ENCODE assay signal across 26 cellular contexts in the genomic region with DNA sequence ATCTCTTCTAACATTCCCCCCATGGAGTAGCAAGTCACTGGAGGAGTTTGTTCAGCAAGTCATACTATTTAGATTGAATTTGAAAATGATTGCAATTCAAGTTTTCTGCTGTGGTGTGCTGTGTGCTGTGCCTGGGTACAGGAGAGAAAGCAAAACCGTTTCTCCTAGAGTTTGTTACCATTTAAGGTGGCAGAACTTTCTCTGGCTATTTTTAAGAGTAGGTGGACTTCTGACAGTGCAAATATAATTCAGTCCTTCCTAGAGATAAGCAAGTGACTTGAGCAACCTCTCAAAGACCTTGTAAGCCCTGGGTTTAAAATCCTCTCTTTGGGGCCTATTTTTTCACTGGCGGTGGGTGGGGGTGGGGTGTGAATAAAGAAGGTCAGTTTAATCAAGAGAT. TPM values are rescaled to one million over a fixed set of nuclear protein-coding genes. Genes with fewer than 3 reads are reported as not detected.
A peak's percentile ranks its signal among the peaks of the same experiment; 100 is the strongest.
DNase-seq lines count a peak whose midpoint lies in the region; ATAC-seq and TF ChIP-seq lines count a peak whose summit lies in the region.
"Had no signal": no experiment of that assay in that cellular context is flagged by ENCODE, and none has a peak within 500 bp of the region (broad histone marks: within the 10 kb centered on the region; RNA-seq: fewer than 3 reads in every experiment).

No MANE protein-coding gene starts in this region.

- H3K9me3 ChIP-seq in Karpas-422 (ENCODE audit: low read length) (no peaks in the 10 kb centered on the region), sigmoid colon (no peaks in the 10 kb centered on the region)
- H3K9me3 ChIP-seq: BLaER1, body of pancreas, gastrocnemius medialis, upper lobe of right lung had no signal

- peaks cover 17% of the 10 kb centered on the region for H3K4me1 ChIP-seq in Karpas-422 (ENCODE audit: low read length)
- H3K4me1 ChIP-seq in sigmoid colon = peaks cover 0 to 69% (median 59%) of the 10 kb centered on the region in 4 donors
- H3K4me1 ChIP-seq: parathyroid adenoma had no signal

- peak overlapping the region; percentile 42; the same call in 1 of the 2 replicates for H2AFZ ChIP-seq in Karpas-422 (ENCODE audit: low read length)
- H2AFZ ChIP-seq: parathyroid adenoma had no signal

- H3K9me3 Mint-ChIP-seq in dendritic cell treated with granulocyte-macrophage colony-stimulating factor and Interleukin-4, amounts not matched to agents 40 ng/mL and 50 ng/mL, for 4 days = no peaks in the 10 kb centered on the region
- H3K9me3 Mint-ChIP-seq in natural killer cell = no peaks in the 10 kb centered on the region

- no peak for ATAC-seq in natural killer cell
- ATAC-seq: body of pancreas, gastrocnemius medialis, sciatic nerve, upper lobe of right lung had no signal

- no peaks in the 10 kb centered on the region for H3K36me3 Mint-ChIP-seq in dendritic cell treated with granulocyte-macrophage colony-stimulating factor and Interleukin-4, amounts not matched to agents 40 ng/mL and 50 ng/mL, for 4 days (ENCODE audit: low read depth)
- H3K36me3 Mint-ChIP-seq in natural killer cell = no peaks in the 10 kb centered on the region

- H3K9me2 ChIP-seq in Karpas-422 (replicated peaks; ENCODE audit: insufficient read depth, low read length) = no peaks in the 10 kb centered on the region

- H3K4me3 ChIP-seq in HL-60 (replicated peaks; ENCODE audit: insufficient read depth, low read length) (no peak overlapping the region), Karpas-422 (ENCODE audit: low read length) (no peak overlapping the region), sigmoid colon (peak overlapping the region in 3 of 4 donors; percentile 1 to 22 (median 6))
- H3K4me3 ChIP-seq: BLaER1, body of pancreas, gastrocnemius medialis, upper lobe of right lung had no signal

- no peaks in the 10 kb centered on the region for H4K20me1 ChIP-seq in Karpas-422 (ENCODE audit: insufficient read depth, low read depth, low read length)
- H4K20me1 ChIP-seq: BLaER1 had no signal

- H3K27ac ChIP-seq in HL-60 (replicated peaks) (peak overlapping the region; percentile 50), Karpas-422 (ENCODE audit: low read length) (no peak overlapping the region), sigmoid colon (peak overlapping the region; percentile 73 to 85 (median 77))
- H3K27ac ChIP-seq: BLaER1, body of pancreas, gastrocnemius medialis, KMS-11, parathyroid adenoma, upper lobe of right lung had no signal

- H3K4me2 ChIP-seq in Karpas-422 (ENCODE audit: low read depth, low read length, poor library complexity, severe bottlenecking) = no peak overlapping the region
- H3K4me2 ChIP-seq: BLaER1, KMS-11 had no signal

- DNase-seq in HL-60 (ENCODE audit: low read depth in 1 of 2, low spot score in 1 of 2) = no peak
- DNase-seq in Karpas-422 = peak; percentile 38
- no peak for DNase-seq in sigmoid colon
- no peak for DNase-seq in natural killer cell
- no peak for DNase-seq in head of caudate nucleus
- DNase-seq in SKM-1 (lab: John Stamatoyannopoulos, UW; ENCODE audit: unreplicated experiment) = no peak
- no peak for DNase-seq in NOMO-1 treated with dmso at 0.1 percent for 144 hours (lab: John Stamatoyannopoulos, UW; ENCODE audit: unreplicated experiment)
- DNase-seq: activated CD4-positive, alpha-beta T cell treated with anti-CD3 and anti-CD28 coated beads, Interleukin-2, amount 50 U/mL, for 1 hour; activated CD4-positive, CD25-positive, alpha-beta regulatory T cell; activated naive CD4-positive, alpha-beta T cell treated with Interleukin-2 at 50 U/mL for 16 hours; activated T-cell treated with anti-CD3 and anti-CD28 coated beads, Interleukin-2, amount 50 U/mL, for 48 hours; body of pancreas; cerebellar nuclear complex; DMS153; gastrocnemius medialis; mesenchymal stem cell; RPMI8226; stimulated activated CD4-positive, alpha-beta T cell treated with anti-CD3 and anti-CD28 coated beads, Interleukin-4, amount 100 ng/mL, for 1 hour; upper lobe of right lung had no signal

- intact Hi-C loops in dendritic cell treated with granulocyte-macrophage colony-stimulating factor and Interleukin-4, amounts not matched to agents 40 ng/mL and 50 ng/mL, for 4 days (cut with micrococcal nuclease) = no loop called here
- intact Hi-C loops in sigmoid colon (cut with DNase I) (loop anchor here (5.0 kb wide), 1 partner anchor 85 kb away; no protein-coding TSS in a partner anchor), natural killer cell (cut with micrococcal nuclease) (loop anchor here (10.0 kb wide), 1 partner anchor 92 kb away; no protein-coding TSS in a partner anchor), head of caudate nucleus (cut with DNase I) (no loop called here)

- no peaks in the 10 kb centered on the region for H3K79me2 ChIP-seq in Karpas-422 (ENCODE audit: low read length)
- H3K79me2 ChIP-seq: parathyroid adenoma had no signal

- peak overlapping the region; percentile 63 for H3K27ac Mint-ChIP-seq in dendritic cell treated with granulocyte-macrophage colony-stimulating factor and Interleukin-4, amounts not matched to agents 40 ng/mL and 50 ng/mL, for 4 days
- H3K27ac Mint-ChIP-seq in natural killer cell = no peak overlapping the region

- 54 to 78% methylated on average over 2 of the region's 2 CpGs for whole genome bisulfite sequencing in sigmoid colon, 2 donors

- H3K36me3 ChIP-seq in Karpas-422 (ENCODE audit: insufficient read depth, low read length) (no peaks in the 10 kb centered on the region), sigmoid colon (no peaks in the 10 kb centered on the region)
- H3K36me3 ChIP-seq: gastrocnemius medialis, upper lobe of right lung had no signal

- peaks cover 75% of the 10 kb centered on the region for H3K4me1 Mint-ChIP-seq in dendritic cell treated with granulocyte-macrophage colony-stimulating factor and Interleukin-4, amounts not matched to agents 40 ng/mL and 50 ng/mL, for 4 days (ENCODE audit: low read depth)
- H3K4me1 Mint-ChIP-seq in natural killer cell = peaks cover 12 to 17% of the 10 kb centered on the region in 2 donors

- no peak overlapping the region for H3K4me3 Mint-ChIP-seq in dendritic cell treated with granulocyte-macrophage colony-stimulating factor and Interleukin-4, amounts not matched to agents 40 ng/mL and 50 ng/mL, for 4 days
- H3K4me3 Mint-ChIP-seq in natural killer cell = no peak overlapping the region

- H3K27me3 ChIP-seq in HL-60 (ENCODE audit: insufficient read depth, poor library complexity, severe bottlenecking) (no peaks in the 10 kb centered on the region), Karpas-422 (ENCODE audit: low read length) (no peaks in the 10 kb centered on the region), sigmoid colon (no peaks in the 10 kb centered on the region)
- H3K27me3 ChIP-seq: BLaER1, body of pancreas, gastrocnemius medialis, upper lobe of right lung had no signal

- TF ChIP-seq CTCF in HL-60 (IDR thresholded peaks at IDR 0.05; ENCODE audit: insufficient read depth, low read length) (no peak), sigmoid colon (IDR thresholded peaks at IDR 0.05) (no peak), natural killer cell (IDR thresholded peaks at IDR 0.05) (no peak)

- no peak for TF ChIP-seq POLR2A in sigmoid colon (IDR thresholded peaks at IDR 0.05)

- no peak for TF ChIP-seq EP300 in sigmoid colon (IDR thresholded peaks at IDR 0.05)

- H3K9ac ChIP-seq in Karpas-422 (ENCODE audit: low read length) = no peak overlapping the region
- H3K9ac ChIP-seq: BLaER1, KMS-11, parathyroid adenoma had no signal

- H3K27me3 Mint-ChIP-seq in dendritic cell treated with granulocyte-macrophage colony-stimulating factor and Interleukin-4, amounts not matched to agents 40 ng/mL and 50 ng/mL, for 4 days = no peaks in the 10 kb centered on the region
- H3K27me3 Mint-ChIP-seq in natural killer cell (ENCODE audit: low read depth in 2 of 2) = no peaks in the 10 kb centered on the region

RNA-seq across cellular contexts. Expression of gene FGL2, which starts 42.9 kb away (rescaled TPM):
- total RNA-seq in Karpas-422 (2014; rRNA removed; shearing (Covaris generic); ENCODE audit: low replicate concordance) = 22.6 and 28.1 TPM in 2 replicates
- total RNA-seq in sigmoid colon = 10 to 100 TPM; 64.8 to 97.4 (median 74.0) TPM
- polyA plus RNA-seq in sigmoid colon = 10 to 100 TPM; 15.0 to 73.8 (median 21.7) TPM
- total RNA-seq in natural killer cell = 10 to 100 TPM; 38.4 to 51.5 (median 44.5) TPM
- total RNA-seq: endothelial cell of umbilical vein, H4 had no signal
- polyA plus RNA-seq: endothelial cell of umbilical vein had no signal

Comparison
In these comparisons a context has a peak if more than half of its experiments do, and no peak if none do; other contexts are left out.
1. H3K4me3 ChIP-seq: peak in sigmoid colon (3 of 4); none in HL-60 (single experiment) and Karpas-422 (single experiment).
2. intact Hi-C loops: an anchor here in sigmoid colon (5.0 kb wide) and natural killer cell (10.0 kb wide); none called in dendritic cell treated with granulocyte-macrophage colony-stimulating factor and Interleukin-4, amounts not matched to agents 40 ng/mL and 50 ng/mL, for 4 days and head of caudate nucleus.